11 cellular contexts compared by ENCODE assay signal in the genomic region with DNA sequence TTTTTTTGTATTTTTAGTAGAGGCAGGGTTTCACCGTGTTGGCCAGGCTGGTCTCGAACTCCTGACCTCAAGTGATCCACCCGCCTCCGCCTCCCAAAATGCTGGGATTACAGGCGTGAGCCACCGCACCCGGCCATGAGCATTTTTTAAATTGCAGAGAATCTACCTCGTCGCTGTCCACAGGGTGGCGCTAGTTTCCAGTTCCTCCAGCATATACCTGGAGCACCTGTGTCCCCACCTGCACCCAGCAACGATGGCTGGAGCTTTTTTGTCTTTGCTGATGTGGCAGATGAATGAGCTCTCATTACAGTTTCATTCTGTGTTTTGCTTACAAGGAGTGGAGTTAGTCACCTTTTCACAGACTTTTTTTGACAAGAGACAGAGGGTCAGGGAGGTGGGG. TPM values are rescaled to one million over a fixed set of nuclear protein-coding genes. Genes with fewer than 3 reads are reported as not detected.
DNase-seq lines count a peak whose midpoint lies in the region; ATAC-seq, FAIRE-seq and TF ChIP-seq lines count a peak whose summit lies in the region.
"Not testable (repeated sequence)": the region's sequence is repeated elsewhere in the genome, so short reads cannot be mapped to it uniquely, and the experiment has no call there.
"Had no signal": no experiment of that assay in that cellular context is flagged by ENCODE, and none has a peak within 500 bp of the region (broad histone marks: within the 10 kb centered on the region; RNA-seq: fewer than 3 reads in every experiment).

No MANE protein-coding gene starts in this region.

- peak; percentile 9; the same call in 1 of the 2 replicates for TF ChIP-seq RAD21 in HepG2 (CRISPR knock-in tag; IDR thresholded peaks at IDR 0.05)

- TF ChIP-seq EP300 in HepG2 (IDR thresholded peaks at IDR 0.05; ENCODE audit: low read depth in 2 of 2, low read length in 2 of 2); HepG2 (CRISPR knock-in tag; IDR thresholded peaks at IDR 0.05; ENCODE audit: borderline replicate concordance): not testable (repeated sequence)

- POLR2A ChIA-PET in activated CD4-positive, alpha-beta memory T cell treated with anti-CD3 and anti-CD28 coated beads for 36 hours (lab: Charles Lee); HepG2 (lab: Yijun Ruan, JAX): not testable (repeated sequence)

- not testable (repeated sequence) for H3K4me3 ChIP-seq in GM23338; OCI-LY1 (ENCODE audit: low read depth, low read length, poor library complexity, severe bottlenecking); HepG2 (replicated peaks in 1 of 3; ENCODE audit: insufficient read depth in 1 of 3, low read depth in 2 of 3, low read length in 3 of 3); thyroid gland (replicated peaks in 1 of 3)

- not testable (repeated sequence) for H3K9ac ChIP-seq in OCI-LY1 (ENCODE audit: low read length); HepG2 (ENCODE audit: insufficient read depth, low read depth, low read length)

- H3K27me3 Mint-ChIP-seq in Calu3 (ENCODE audit: unreplicated experiment), result not testable (repeated sequence)
- H3K27me3 Mint-ChIP-seq in GM23338 (ENCODE audit: insufficient read depth, low read depth, poor library complexity), result peaks cover 13% of the 10 kb centered on the region
- peaks cover 13% of the 10 kb centered on the region for H3K27me3 Mint-ChIP-seq in activated CD4-positive, alpha-beta memory T cell treated with anti-CD3 and anti-CD28 coated beads for 36 hours

- H3K4me1 Mint-ChIP-seq in Calu3 (ENCODE audit: low read depth, unreplicated experiment); GM23338; activated CD4-positive, alpha-beta memory T cell treated with anti-CD3 and anti-CD28 coated beads for 36 hours (ENCODE audit: low read depth): not testable (repeated sequence)

- TF ChIP-seq CTCF in Calu3 (IDR thresholded peaks at IDR 0.05; ENCODE audit: unreplicated experiment), result peak; percentile 36
- peak; percentile 81 to 82 for TF ChIP-seq CTCF in GM23338 (conservative IDR thresholded peaks at IDR 0.05; ENCODE audit: low read depth in 2 of 2)
- TF ChIP-seq CTCF in OCI-LY1 (IDR thresholded peaks at IDR 0.05; ENCODE audit: low read length), result peak; percentile 41; the same call in 1 of the 2 replicates
- peak; percentile 50 for TF ChIP-seq CTCF in HepG2 (CRISPR knock-in tag; IDR thresholded peaks at IDR 0.05)
- TF ChIP-seq CTCF in thyroid gland (IDR thresholded peaks at IDR 0.05), result peak in 3 of 6 experiments; percentile 24 to 28 (median 24)

- WGBS in HepG2 (ENCODE audit: low lambda C conversion rate), result 33% methylated on average over 11 of the region's 11 CpGs
- 47 to 59% methylated on average over 11 of the region's 11 CpGs for WGBS in thyroid gland, 2 donors

- not testable (repeated sequence) for ATAC-seq in GM23338, HepG2

- DNase-seq in Calu3 (peak; percentile 52), GM23338 (ENCODE audit: low spot score) (peak; percentile 85), NCI-H146 (lab: John Stamatoyannopoulos, UW) (peak; percentile 16), dermis blood vessel endothelial cell (peak; percentile 5), thyroid gland (peak; percentile 36 to 50)
- peak; percentile 44 for DNase-seq in activated CD4-positive, alpha-beta memory T cell treated with anti-CD3 and anti-CD28 coated beads for 36 hours
- not testable (repeated sequence) for DNase-seq in HepG2 (ENCODE audit: low spot score)

- in situ Hi-C loops in HepG2 (cut with HindIII; ENCODE audit: extremely low pct_ligation_motif_present, low pct_unique_long_range_greater_than_20kb), result not testable (repeated sequence)

- H3K9me3 ChIP-seq in OCI-LY1 (ENCODE audit: low read length); HepG2 (ENCODE audit: low read length); thyroid gland: not testable (repeated sequence)

- H3K4me1 ChIP-seq in GM23338 (ENCODE audit: insufficient read depth), result peaks cover 10% of the 10 kb centered on the region; the same call in 1 of the 2 replicates
- H3K4me1 ChIP-seq in OCI-LY1 (ENCODE audit: insufficient read depth, low read length, severe bottlenecking), result not testable (repeated sequence)
- H3K4me1 ChIP-seq in HepG2 (ENCODE audit: insufficient read depth, low read length), result peaks cover 46% of the 10 kb centered on the region
- H3K4me1 ChIP-seq in thyroid gland, result peaks cover 48 to 64% of the 10 kb centered on the region in 2 donors

- intact Hi-C loops in Calu3 (cut with micrococcal nuclease; ENCODE audit: unreplicated experiment); activated CD4-positive, alpha-beta memory T cell treated with anti-CD3 and anti-CD28 coated beads for 36 hours (cut with micrococcal nuclease); HepG2 (cut with micrococcal nuclease; ENCODE audit: unreplicated experiment); thyroid gland (cut with DNase I): not testable (repeated sequence)

- H3K27ac Mint-ChIP-seq in Calu3 (ENCODE audit: unreplicated experiment); GM23338; activated CD4-positive, alpha-beta memory T cell treated with anti-CD3 and anti-CD28 coated beads for 36 hours: not testable (repeated sequence)

- not testable (repeated sequence) for H3K4me3 Mint-ChIP-seq in Calu3 (ENCODE audit: low read depth, unreplicated experiment); GM23338; activated CD4-positive, alpha-beta memory T cell treated with anti-CD3 and anti-CD28 coated beads for 36 hours

- CTCF ChIA-PET in Calu3 (lab: Charles Lee), result interaction anchor here (0.8 kb wide), 1 partner anchor 22 kb away, joined by 3 read pairs; no protein-coding TSS in a partner anchor
- CTCF ChIA-PET in activated CD4-positive, alpha-beta memory T cell treated with anti-CD3 and anti-CD28 coated beads for 36 hours (lab: Charles Lee), result interaction anchor here (1.1 to 1.2 kb wide), 2 partner anchors 17 to 89 kb away, joined by 4 to 5 read pairs; no protein-coding TSS in a partner anchor
- CTCF ChIA-PET in HepG2 (lab: Yijun Ruan, JAX; ENCODE audit: low intra/inter-chr PET ratio, low total read pairs), result not testable (repeated sequence)

- H3K79me2 ChIP-seq in GM23338 (replicated peaks; ENCODE audit: insufficient read depth); OCI-LY1 (ENCODE audit: insufficient read depth, low read length); HepG2 (ENCODE audit: insufficient read depth, low read length): not testable (repeated sequence)

- FAIRE-seq in HepG2 (lab: Jason Lieb, UNC), result not testable (repeated sequence)

- H3K36me3 Mint-ChIP-seq in Calu3 (ENCODE audit: insufficient read depth, unreplicated experiment), result peaks cover 51% of the 10 kb centered on the region
- peaks cover 38% of the 10 kb centered on the region for H3K36me3 Mint-ChIP-seq in GM23338 (ENCODE audit: low read depth)
- H3K36me3 Mint-ChIP-seq in activated CD4-positive, alpha-beta memory T cell treated with anti-CD3 and anti-CD28 coated beads for 36 hours, result not testable (repeated sequence)

- H3K9me3 Mint-ChIP-seq in Calu3 (ENCODE audit: low read depth, unreplicated experiment); activated CD4-positive, alpha-beta memory T cell treated with anti-CD3 and anti-CD28 coated beads for 36 hours: not testable (repeated sequence)
- peaks cover 95% of the 10 kb centered on the region for H3K9me3 Mint-ChIP-seq in GM23338

- H2AFZ ChIP-seq in GM23338; OCI-LY1 (ENCODE audit: low read length); HepG2 (ENCODE audit: low read length): not testable (repeated sequence)

- not testable (repeated sequence) for H3K36me3 ChIP-seq in GM23338 (ENCODE audit: insufficient read depth); OCI-LY1 (ENCODE audit: insufficient read depth, low read length); HepG2 (replicated peaks in 1 of 2; ENCODE audit: control insufficient read depth in 1 of 2, insufficient read depth in 2 of 2, low read length in 2 of 2); thyroid gland

- not testable (repeated sequence) for H3K27ac ChIP-seq in GM23338 (ENCODE audit: low read depth); OCI-LY1 (ENCODE audit: low read depth, low read length, poor library complexity, severe bottlenecking); HepG2 (ENCODE audit: extremely low read length, insufficient read depth, low read length)
- H3K27ac ChIP-seq in thyroid gland, result peak overlapping the region in 2 of 3 donors; percentile 22 to 25

- H3F3A ChIP-seq in GM23338 (replicated peaks; ENCODE audit: low read depth); OCI-LY1 (ENCODE audit: insufficient read depth, low read length): not testable (repeated sequence)

- H4K20me1 ChIP-seq in GM23338 (replicated peaks; ENCODE audit: insufficient read depth); OCI-LY1 (ENCODE audit: insufficient read depth, low read length); HepG2 (ENCODE audit: insufficient read depth, low read length): not testable (repeated sequence)

- not testable (repeated sequence) for H3K27me3 ChIP-seq in GM23338 (ENCODE audit: insufficient read depth); HepG2 (ENCODE audit: control insufficient read depth in 1 of 2, insufficient read depth in 2 of 2, low read length in 2 of 2); thyroid gland
- 0 out of 2 replicates have a peak, but pooled peaks cover 12% of the 10 kb centered on the region for H3K27me3 ChIP-seq in OCI-LY1 (ENCODE audit: insufficient read depth, low read length)

- not testable (repeated sequence) for H3K4me2 ChIP-seq in GM23338; OCI-LY1 (ENCODE audit: low read length); HepG2 (ENCODE audit: low read depth, low read length)

- TF ChIP-seq POLR2A in HepG2 (IDR thresholded peaks at IDR 0.05; ENCODE audit: insufficient read depth in 1 of 2, low read depth in 2 of 2, low read length in 2 of 2); thyroid gland (IDR thresholded peaks at IDR 0.05): not testable (repeated sequence)

- not testable (repeated sequence) for H3K9me2 ChIP-seq in GM23338 (ENCODE audit: insufficient read depth); OCI-LY1 (ENCODE audit: low read depth, low read length)

- BruUV-seq in Calu3 (replicated peaks; lab: Mats Ljungman, UMichigan); HepG2 (replicated peaks; lab: Mats Ljungman, UMichigan): not testable (repeated sequence)

RNA-seq across cellular contexts. Expression of a gene that starts 34.1 kb away (rescaled TPM):
- total RNA-seq in Calu3 (2022), result 255 and 312 TPM in 2 replicates
- total RNA-seq in GM23338 (2014; rRNA removed; shearing (Covaris generic)), result 25.5 and 27.3 TPM in 2 replicates
- 27.5 and 29.1 TPM in 2 replicates for polyA plus RNA-seq in GM23338 (2016; fragmentation: Nextera tagmentation; extraction: Ambion mirVana)
- total RNA-seq in activated CD4-positive, alpha-beta memory T cell treated with anti-CD3 and anti-CD28 coated beads for 36 hours, result not detected
- 0.17 and 0.28 TPM in 2 replicates for total RNA-seq in dermis blood vessel endothelial cell
- total RNA-seq in HepG2 (2016; rRNA removed; fragmentation: Illumina TruSeq; extraction: Trizol), result 5.5 and 6.4 TPM in 2 replicates
- 0.53 and 0.61 TPM in 2 replicates for total RNA-seq in HepG2 (2016; cell fraction: cytosol; rRNA removed; fragmentation: Illumina TruSeq; extraction: Trizol; ENCODE audit: low read depth)
- 4.9 and 6.5 TPM in 2 replicates for total RNA-seq in HepG2 (2016; cell fraction: insoluble cytoplasmic fraction; rRNA removed; fragmentation: Illumina TruSeq; extraction: Trizol)
- total RNA-seq in HepG2 (2016; cell fraction: membrane; rRNA removed; fragmentation: Illumina TruSeq; extraction: Trizol), result 2.1 and 2.4 TPM in 2 replicates
- 4.0 and 5.6 TPM in 2 replicates for total RNA-seq in HepG2 (2016; cell fraction: nucleus; rRNA removed; fragmentation: Illumina TruSeq; extraction: Trizol)
- polyA plus RNA-seq in HepG2 (2011; rRNA removed), result 5.8 and 8.0 TPM in 2 replicates
- polyA plus RNA-seq in HepG2 (2011; cell fraction: cytosol; rRNA removed), result 5.0 and 5.4 TPM in 2 replicates
- polyA plus RNA-seq in HepG2 (2011; cell fraction: nucleus; rRNA removed), result 15.1 and 15.8 TPM in 2 replicates
- 5.1 and 8.9 TPM in 2 replicates for polyA plus RNA-seq in HepG2 (2012)
- 0.88 and 1.1 TPM in 2 replicates for polyA plus RNA-seq in HepG2 (2016; cell fraction: cytosol; fragmentation: Illumina TruSeq; extraction: Trizol; ENCODE audit: low read depth)
- polyA plus RNA-seq in HepG2 (2016; cell fraction: insoluble cytoplasmic fraction; fragmentation: Illumina TruSeq; extraction: Trizol; ENCODE audit: low read depth), result 6.6 and 11.4 TPM in 2 replicates
- polyA plus RNA-seq in HepG2 (2016; cell fraction: membrane; fragmentation: Illumina TruSeq; extraction: Trizol; ENCODE audit: low read depth), result 1.4 and 1.7 TPM in 2 replicates
- polyA plus RNA-seq in HepG2 (2016; cell fraction: nucleus; fragmentation: Illumina TruSeq; extraction: Trizol; ENCODE audit: insufficient read depth, low read depth), result 14.3 and 14.6 TPM in 2 replicates
- polyA minus RNA-seq in HepG2 (2011; rRNA and poly(A)+ RNA removed; ENCODE audit: low replicate concordance), result 22.4 TPM in 1 of 2 replicates, not detected in the other
- polyA minus RNA-seq in HepG2 (2011; cell fraction: cytosol; rRNA and poly(A)+ RNA removed), result 11.9 and 12.9 TPM in 2 replicates
- 9.0 TPM in 2 replicates for polyA minus RNA-seq in HepG2 (2011; cell fraction: nucleus; rRNA and poly(A)+ RNA removed)
- total RNA-seq in thyroid gland, result 100 to 1,000 TPM; 130 to 361 (median 183) TPM
- total RNA-seq: myocyte had no signal
- polyA plus RNA-seq: AG04450, CD14-positive monocyte had no signal
